In the genomic region with DNA sequence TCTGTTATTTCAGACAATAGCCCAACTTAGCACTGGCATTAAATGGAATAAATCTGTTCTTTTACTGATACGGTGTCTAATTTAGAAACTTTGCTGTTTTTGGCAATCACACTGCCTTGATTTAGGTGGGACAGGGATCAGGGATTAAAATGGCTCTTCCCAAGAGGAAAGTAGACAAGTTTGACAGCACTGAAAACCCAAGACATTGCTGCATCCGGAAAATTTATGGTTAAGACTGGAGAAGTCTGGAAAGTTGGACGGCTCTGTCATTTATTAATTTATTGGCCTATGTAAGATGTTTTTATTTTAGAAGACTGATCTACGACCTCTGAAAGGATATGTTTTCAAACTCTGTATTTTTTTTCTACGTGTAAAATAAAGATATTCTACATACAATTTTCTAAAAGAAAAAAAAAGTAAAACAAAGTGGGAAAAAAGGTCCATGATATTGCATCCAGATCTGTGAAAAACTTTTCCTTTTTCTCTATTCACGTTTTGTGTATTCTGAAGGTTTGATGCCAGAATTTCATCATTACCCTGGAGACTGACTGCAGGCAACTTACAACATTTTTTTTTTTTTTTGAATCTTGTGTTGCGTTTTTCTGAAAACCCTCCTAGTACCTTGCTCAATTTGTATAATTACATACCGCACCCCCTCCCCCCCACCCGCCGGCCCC, we compare ENCODE assay signal across 1 cellular context.
TF ChIP-seq lines count a peak whose summit lies in the region.

No MANE protein-coding gene starts in this region.

TF ChIP-seq in IMR-90, 13 proteins besides CTCF, POLR2A, EP300 and RAD21:
- TF ChIP-seq FOS (IDR thresholded peaks at IDR 0.05; ENCODE audit: low read depth, low read length): no peak
- TF ChIP-seq BHLHE40 (IDR thresholded peaks at IDR 0.05; ENCODE audit: low read depth, low read length): no peak
- no peak for TF ChIP-seq MAZ (IDR thresholded peaks at IDR 0.05; ENCODE audit: borderline replicate concordance, low read depth, low read length)
- TF ChIP-seq NFE2L2 (IDR thresholded peaks at IDR 0.05; ENCODE audit: low read depth, low read length): no peak
- TF ChIP-seq CHD1 (IDR thresholded peaks at IDR 0.05; ENCODE audit: low read depth, low read length): no peak
- TF ChIP-seq CEBPB (IDR thresholded peaks at IDR 0.05; ENCODE audit: low read depth, low read length): no peak
